Comparison of ENCODE assay signal across 8 cellular contexts in genomic region chr6:146914563-146915483, GRCh38.
DNase-seq lines count a peak whose midpoint lies in the region; ATAC-seq and TF ChIP-seq lines count a peak whose summit lies in the region.

No MANE protein-coding gene starts in this region.

- H3K27ac Mint-ChIP-seq in activated CD8-positive, alpha-beta T cell treated with anti-CD3 and anti-CD28 coated beads, Interleukin-2, amount 10 ng/mL, durations not matched to agents 7 days and 5 days, result no peak overlapping the region

- H3K27me3 ChIP-seq in brain microvascular endothelial cell (replicated peaks), result no peaks in the 10 kb centered on the region
- no peaks in the 10 kb centered on the region for H3K27me3 ChIP-seq in right lobe of liver
- H3K27me3 ChIP-seq in upper lobe of right lung, result no peaks in the 10 kb centered on the region

- ATAC-seq in right lobe of liver (peak; percentile 17 to 70 (median 46)), upper lobe of right lung (peak; percentile 58), GM18907 (IDR thresholded peaks at IDR 0.05; ENCODE audit: unreplicated experiment) (no peak)
- ATAC-seq in activated CD8-positive, alpha-beta T cell treated with anti-CD3 and anti-CD28 coated beads, Interleukin-2, amount 10 ng/mL, durations not matched to agents 7 days and 5 days, result no peak
- no peak for ATAC-seq in activated CD4-positive, CD25-positive, alpha-beta regulatory T cell treated with anti-CD3 and anti-CD28 coated beads, Interleukin-2, amount 50 U/mL, for 24 hours

- CTCF ChIA-PET in AG04449 (lab: Yijun Ruan, JAX), result interaction anchor here (0.7 to 4.1 kb wide), 2 partner anchors 10 to 12 kb away, joined by 3 to 26 read pairs; no protein-coding TSS in a partner anchor
- CTCF ChIA-PET in activated CD8-positive, alpha-beta T cell treated with anti-CD3 and anti-CD28 coated beads, Interleukin-2, amount 10 ng/mL, durations not matched to agents 7 days and 5 days (lab: Charles Lee), result no interaction called here

- peak; percentile 91 for DNase-seq in AG04449 (ENCODE audit: low read depth, low spot score)
- peak; percentile 80 for DNase-seq in LoVo (ENCODE audit: low spot score)
- peak; percentile 94 for DNase-seq in brain microvascular endothelial cell
- no peak for DNase-seq in right lobe of liver
- no peak for DNase-seq in upper lobe of right lung
- no peak for DNase-seq in activated CD8-positive, alpha-beta T cell treated with anti-CD3 and anti-CD28 coated beads, Interleukin-2, amount 10 ng/mL, durations not matched to agents 7 days and 5 days

- H3K27me3 Mint-ChIP-seq in activated CD8-positive, alpha-beta T cell treated with anti-CD3 and anti-CD28 coated beads, Interleukin-2, amount 10 ng/mL, durations not matched to agents 7 days and 5 days (ENCODE audit: low read depth), result no peaks in the 10 kb centered on the region

- H3K4me3 ChIP-seq in AG04449 (ENCODE audit: low read depth, low read length) (peak overlapping the region; percentile 25), brain microvascular endothelial cell (ENCODE audit: low read depth, low read length) (peak overlapping the region; percentile 36), right lobe of liver (no peak overlapping the region), upper lobe of right lung (peak overlapping the region; percentile 25)

- H3K4me3 Mint-ChIP-seq in activated CD8-positive, alpha-beta T cell treated with anti-CD3 and anti-CD28 coated beads, Interleukin-2, amount 10 ng/mL, durations not matched to agents 7 days and 5 days, result no peak overlapping the region

- H3K4me1 ChIP-seq in right lobe of liver (no peaks in the 10 kb centered on the region), upper lobe of right lung (peaks cover 12% of the 10 kb centered on the region)

- no peaks in the 10 kb centered on the region for H3K36me3 Mint-ChIP-seq in activated CD8-positive, alpha-beta T cell treated with anti-CD3 and anti-CD28 coated beads, Interleukin-2, amount 10 ng/mL, durations not matched to agents 7 days and 5 days (ENCODE audit: low read depth)

- H3K4me1 Mint-ChIP-seq in activated CD8-positive, alpha-beta T cell treated with anti-CD3 and anti-CD28 coated beads, Interleukin-2, amount 10 ng/mL, durations not matched to agents 7 days and 5 days (ENCODE audit: low read depth), result no peaks in the 10 kb centered on the region

- TF ChIP-seq CTCF in AG04449 (IDR thresholded peaks at IDR 0.05; ENCODE audit: insufficient read depth, low read length, missing control alignments) (no peak), brain microvascular endothelial cell (IDR thresholded peaks at IDR 0.05; ENCODE audit: low read depth, low read length, missing control alignments) (no peak), right lobe of liver (IDR thresholded peaks at IDR 0.05) (no peak), upper lobe of right lung (IDR thresholded peaks at IDR 0.05) (no peak)

- POLR2A ChIA-PET in AG04449 (lab: Yijun Ruan, JAX), result interaction anchor here (0.6 to 1.3 kb wide), 2 partner anchors 77 to 199 kb away, joined by 3 read pairs; no protein-coding TSS in a partner anchor
- POLR2A ChIA-PET in activated CD8-positive, alpha-beta T cell treated with anti-CD3 and anti-CD28 coated beads, Interleukin-2, amount 10 ng/mL, durations not matched to agents 7 days and 5 days (lab: Charles Lee), result no interaction called here

- no peaks in the 10 kb centered on the region for H3K36me3 ChIP-seq in brain microvascular endothelial cell (replicated peaks)
- no peaks in the 10 kb centered on the region for H3K36me3 ChIP-seq in right lobe of liver
- no peaks in the 10 kb centered on the region for H3K36me3 ChIP-seq in upper lobe of right lung

- peak overlapping the region; percentile 99 for H3K27ac ChIP-seq in brain microvascular endothelial cell
- no peak overlapping the region for H3K27ac ChIP-seq in right lobe of liver
- peak overlapping the region; percentile 74 for H3K27ac ChIP-seq in upper lobe of right lung

- TF ChIP-seq POLR2A in right lobe of liver (IDR thresholded peaks at IDR 0.05), result no peak

- in situ Hi-C loops in brain microvascular endothelial cell (cut with HindIII; ENCODE audit: low pct_ligation_motif_present, low sequenced_read_pairs), result no loop called here

- 57% methylated on average over 8 of the region's 8 CpGs for WGBS in right lobe of liver (ENCODE audit: insufficient coverage, low coverage, low lambda C conversion rate, missing lambda C conversion rate)

- H3K9me3 ChIP-seq in right lobe of liver (no peaks in the 10 kb centered on the region), upper lobe of right lung (no peaks in the 10 kb centered on the region)

- H3K9me3 Mint-ChIP-seq in activated CD8-positive, alpha-beta T cell treated with anti-CD3 and anti-CD28 coated beads, Interleukin-2, amount 10 ng/mL, durations not matched to agents 7 days and 5 days (ENCODE audit: insufficient read depth), result peaks cover 4% of the 10 kb centered on the region

- intact Hi-C loops in right lobe of liver (cut with DNase I), result no loop called here
- intact Hi-C loops in upper lobe of right lung (cut with DNase I), result no loop called here

Comparison
In these comparisons a context has a peak if more than half of its experiments do, and no peak if none do; other contexts are left out.
1. DNase-seq: peak in AG04449 (single experiment), LoVo (single experiment) and brain microvascular endothelial cell (single experiment); none in right lobe of liver (0 of 3), upper lobe of right lung (single experiment) and activated CD8-positive, alpha-beta T cell treated with anti-CD3 and anti-CD28 coated beads, Interleukin-2, amount 10 ng/mL, durations not matched to agents 7 days and 5 days (single experiment).
2. H3K4me3 ChIP-seq: peak in AG04449 (single experiment), brain microvascular endothelial cell (single experiment) and upper lobe of right lung (single experiment); none in right lobe of liver (0 of 3).
3. H3K27ac ChIP-seq: peak in brain microvascular endothelial cell (single experiment) and upper lobe of right lung (single experiment); none in right lobe of liver (0 of 3).
4. ATAC-seq: peak in right lobe of liver (4 of 4) and upper lobe of right lung (single experiment); none in activated CD8-positive, alpha-beta T cell treated with anti-CD3 and anti-CD28 coated beads, Interleukin-2, amount 10 ng/mL, durations not matched to agents 7 days and 5 days (single experiment), activated CD4-positive, CD25-positive, alpha-beta regulatory T cell treated with anti-CD3 and anti-CD28 coated beads, Interleukin-2, amount 50 U/mL, for 24 hours (0 of 2) and GM18907 (single experiment).